In genomic region chr12:94898388-94898787, GRCh38 we compare ENCODE assay signal across 1 cellular context.
TF ChIP-seq lines count a peak whose summit lies in the region.

No MANE protein-coding gene starts in this region.

TF ChIP-seq in SK-N-SH treated with all-trans-retinoic acid at 6 μM for 48 hours, 23 proteins besides CTCF, POLR2A, EP300 and RAD21 (continued from another document):
- no peak for TF ChIP-seq CSRNP3 (CRISPR knock-in tag; IDR thresholded peaks at IDR 0.05)
